Comparison of ENCODE assay signal across 1 cellular context in the genomic region with DNA sequence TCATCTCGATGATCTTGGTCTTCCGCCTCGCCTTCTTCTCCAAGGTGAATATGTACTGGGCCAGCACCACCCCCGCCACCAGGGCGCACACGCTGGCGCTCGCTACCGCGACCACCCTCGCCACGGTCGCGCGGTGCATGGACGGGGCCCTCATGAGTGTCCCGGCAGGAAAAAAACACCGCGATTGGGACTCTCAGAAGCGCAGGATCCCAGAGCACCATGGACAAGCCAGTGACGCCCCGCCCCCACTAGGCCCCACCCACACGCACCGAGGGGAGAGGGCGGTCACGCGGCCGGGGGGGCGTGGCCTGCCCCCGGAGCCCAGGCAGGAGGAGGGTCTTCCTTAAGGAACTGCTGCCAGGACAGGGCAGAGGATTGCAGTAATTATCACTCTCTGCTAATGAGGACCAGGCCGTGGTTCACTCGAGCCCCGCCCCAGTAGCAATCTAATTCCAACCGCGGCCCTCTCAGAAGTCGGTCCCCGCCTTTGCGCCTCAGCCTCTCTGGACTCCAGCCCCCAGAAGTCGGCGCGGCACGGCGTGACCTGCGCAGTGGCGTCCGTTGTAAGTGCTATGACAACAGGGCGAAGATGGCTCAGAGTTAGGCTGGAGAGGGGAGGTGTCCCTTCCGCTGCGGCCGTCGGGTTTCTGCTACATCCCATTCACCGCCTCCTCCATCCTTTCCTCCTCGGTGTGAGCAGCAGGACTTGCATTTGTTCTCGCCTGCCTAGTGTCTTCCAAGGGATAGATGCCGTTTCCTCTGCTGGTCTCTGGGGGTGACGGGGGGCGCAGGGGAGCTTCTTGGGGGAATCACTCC.
TF ChIP-seq lines count a peak whose summit lies in the region.

BBS9 (plus strand) TSS at position 575 of the 816 bp plus-strand sequence. CDS start 16,689 bp downstream, outside the sequence.

TF ChIP-seq in K562, 482 proteins besides CTCF, POLR2A, EP300 and RAD21 (continued from another document and continues in another):
- TF ChIP-seq MAZ (CRISPR knock-in tag; conservative IDR thresholded peaks at IDR 0.05 in 1 of 2, IDR thresholded peaks at IDR 0.05 in 1 of 2) (peak; percentile 73 to 79), U2AF2 (optimal IDR thresholded peaks at IDR 0.05; ENCODE audit: low read depth, low read length) (no peak), KLF1 (tag; IDR thresholded peaks at IDR 0.05) (no peak; the same call in 1 of the 2 replicates), ZNF224 (CRISPR knock-in tag; IDR thresholded peaks at IDR 0.05) (no peak), ZFP30 (CRISPR knock-in tag; IDR thresholded peaks at IDR 0.05; ENCODE audit: borderline replicate concordance) (no peak), RBM25 (IDR thresholded peaks at IDR 0.05; ENCODE audit: low read depth, low read length, severe bottlenecking) (no peak), ZNF143 (CRISPR knock-in tag; IDR thresholded peaks at IDR 0.05) (peak; percentile 88), ZNF584 (CRISPR knock-in tag; IDR thresholded peaks at IDR 0.05; ENCODE audit: low read depth) (no peak), TCF7 (IDR thresholded peaks at IDR 0.05; ENCODE audit: borderline replicate concordance) (0 out of 2 replicates have a peak, but pooled peaks have one; percentile 36), ZNF444 (CRISPR knock-in tag; IDR thresholded peaks at IDR 0.05) (no peak), ZNF76 (CRISPR knock-in tag; IDR thresholded peaks at IDR 0.05; ENCODE audit: borderline replicate concordance) (no peak), ZNF253 (CRISPR knock-in tag; conservative IDR thresholded peaks at IDR 0.05) (no peak), POLR2G (IDR thresholded peaks at IDR 0.05; ENCODE audit: low read depth, low read length) (peak; percentile 84), ZNF133 (CRISPR knock-in tag; IDR thresholded peaks at IDR 0.05) (no peak), ELK3 (CRISPR knock-in tag; IDR thresholded peaks at IDR 0.05) (no peak), DIDO1 (tag; IDR thresholded peaks at IDR 0.05; ENCODE audit: low read depth) (no peak), FOXJ3 (CRISPR knock-in tag; IDR thresholded peaks at IDR 0.05) (no peak), NCOA6 (IDR thresholded peaks at IDR 0.05) (peak; percentile 92), SRSF3 (IDR thresholded peaks at IDR 0.05; ENCODE audit: insufficient read depth, low read length) (no peak), ZNF449 (CRISPR knock-in tag; IDR thresholded peaks at IDR 0.05) (no peak), SMAD4 (CRISPR knock-in tag; conservative IDR thresholded peaks at IDR 0.05) (no peak), SMARCA4 (IDR thresholded peaks at IDR 0.05) (0 out of 2 replicates have a peak, but pooled peaks have one; percentile 43), MYNN (IDR thresholded peaks at IDR 0.05) (no peak), MYNN (CRISPR knock-in tag; IDR thresholded peaks at IDR 0.05) (no peak), ZNF717 (CRISPR knock-in tag; IDR thresholded peaks at IDR 0.05) (no peak), ZNF239 (CRISPR knock-in tag; IDR thresholded peaks at IDR 0.05) (no peak), HEY1 (CRISPR knock-in tag; IDR thresholded peaks at IDR 0.05; ENCODE audit: borderline replicate concordance) (no peak), HDAC3 (IDR thresholded peaks at IDR 0.05; ENCODE audit: borderline replicate concordance, partially characterized antibody) (no peak), CREBBP (IDR thresholded peaks at IDR 0.05; ENCODE audit: low read depth, low read length) (no peak), ZC3H4 (CRISPR knock-in tag; IDR thresholded peaks at IDR 0.05; ENCODE audit: borderline replicate concordance) (no peak), ZBTB12 (CRISPR knock-in tag; IDR thresholded peaks at IDR 0.05) (no peak), XRCC3 (IDR thresholded peaks at IDR 0.05) (no peak), HMG20B (CRISPR knock-in tag; IDR thresholded peaks at IDR 0.05) (no peak), CEBPB (tag; IDR thresholded peaks at IDR 0.05) (no peak), CAMTA2 (CRISPR knock-in tag; conservative IDR thresholded peaks at IDR 0.05) (no peak), NONO (IDR thresholded peaks at IDR 0.05; ENCODE audit: low read depth in 2 of 2, low read length in 1 of 2) (0 out of 4 replicates have a peak, but pooled peaks of 1 of the 2 experiments have one; percentile 21)
- TF ChIP-seq, protein P1, sequence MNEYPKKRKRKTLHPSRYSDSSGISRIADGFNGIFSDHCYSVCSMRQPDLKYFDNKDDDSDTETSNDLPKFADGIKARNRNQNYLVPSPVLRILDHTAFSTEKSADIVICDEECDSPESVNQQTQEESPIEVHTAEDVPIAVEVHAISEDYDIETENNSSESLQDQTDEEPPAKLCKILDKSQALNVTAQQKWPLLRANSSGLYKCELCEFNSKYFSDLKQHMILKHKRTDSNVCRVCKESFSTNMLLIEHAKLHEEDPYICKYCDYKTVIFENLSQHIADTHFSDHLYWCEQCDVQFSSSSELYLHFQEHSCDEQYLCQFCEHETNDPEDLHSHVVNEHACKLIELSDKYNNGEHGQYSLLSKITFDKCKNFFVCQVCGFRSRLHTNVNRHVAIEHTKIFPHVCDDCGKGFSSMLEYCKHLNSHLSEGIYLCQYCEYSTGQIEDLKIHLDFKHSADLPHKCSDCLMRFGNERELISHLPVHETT (CRISPR knock-in tag; conservative IDR thresholded peaks at IDR 0.05 in 1 of 2, IDR thresholded peaks at IDR 0.05 in 1 of 2), result peak in 1 of 2 experiments; percentile 76; a peak in 2 of 4 replicates
- TF ChIP-seq, protein P2, sequence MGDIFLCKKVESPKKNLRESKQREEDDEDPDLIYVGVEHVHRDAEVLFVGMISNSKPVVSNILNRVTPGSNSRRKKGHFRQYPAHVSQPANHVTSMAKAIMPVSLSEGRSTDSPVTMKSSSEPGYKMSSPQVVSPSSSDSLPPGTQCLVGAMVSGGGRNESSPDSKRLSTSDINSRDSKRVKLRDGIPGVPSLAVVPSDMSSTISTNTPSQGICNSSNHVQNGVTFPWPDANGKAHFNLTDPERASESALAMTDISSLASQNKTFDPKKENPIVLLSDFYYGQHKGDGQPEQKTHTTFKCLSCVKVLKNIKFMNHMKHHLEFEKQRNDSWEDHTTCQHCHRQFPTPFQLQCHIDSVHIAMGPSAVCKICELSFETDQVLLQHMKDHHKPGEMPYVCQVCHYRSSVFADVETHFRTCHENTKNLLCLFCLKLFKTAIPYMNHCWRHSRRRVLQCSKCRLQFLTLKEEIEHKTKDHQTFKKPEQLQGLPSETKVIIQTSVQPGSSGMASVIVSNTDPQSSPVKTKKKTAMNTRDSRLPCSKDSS (IDR thresholded peaks at IDR 0.05; ENCODE audit: low read depth, partially characterized antibody), result no peak
- TF ChIP-seq, protein P3, sequence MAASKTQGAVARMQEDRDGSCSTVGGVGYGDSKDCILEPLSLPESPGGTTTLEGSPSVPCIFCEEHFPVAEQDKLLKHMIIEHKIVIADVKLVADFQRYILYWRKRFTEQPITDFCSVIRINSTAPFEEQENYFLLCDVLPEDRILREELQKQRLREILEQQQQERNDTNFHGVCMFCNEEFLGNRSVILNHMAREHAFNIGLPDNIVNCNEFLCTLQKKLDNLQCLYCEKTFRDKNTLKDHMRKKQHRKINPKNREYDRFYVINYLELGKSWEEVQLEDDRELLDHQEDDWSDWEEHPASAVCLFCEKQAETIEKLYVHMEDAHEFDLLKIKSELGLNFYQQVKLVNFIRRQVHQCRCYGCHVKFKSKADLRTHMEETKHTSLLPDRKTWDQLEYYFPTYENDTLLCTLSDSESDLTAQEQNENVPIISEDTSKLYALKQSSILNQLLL (CRISPR knock-in tag; IDR thresholded peaks at IDR 0.05; ENCODE audit: borderline replicate concordance), result no peak
- TF ChIP-seq, protein P4, sequence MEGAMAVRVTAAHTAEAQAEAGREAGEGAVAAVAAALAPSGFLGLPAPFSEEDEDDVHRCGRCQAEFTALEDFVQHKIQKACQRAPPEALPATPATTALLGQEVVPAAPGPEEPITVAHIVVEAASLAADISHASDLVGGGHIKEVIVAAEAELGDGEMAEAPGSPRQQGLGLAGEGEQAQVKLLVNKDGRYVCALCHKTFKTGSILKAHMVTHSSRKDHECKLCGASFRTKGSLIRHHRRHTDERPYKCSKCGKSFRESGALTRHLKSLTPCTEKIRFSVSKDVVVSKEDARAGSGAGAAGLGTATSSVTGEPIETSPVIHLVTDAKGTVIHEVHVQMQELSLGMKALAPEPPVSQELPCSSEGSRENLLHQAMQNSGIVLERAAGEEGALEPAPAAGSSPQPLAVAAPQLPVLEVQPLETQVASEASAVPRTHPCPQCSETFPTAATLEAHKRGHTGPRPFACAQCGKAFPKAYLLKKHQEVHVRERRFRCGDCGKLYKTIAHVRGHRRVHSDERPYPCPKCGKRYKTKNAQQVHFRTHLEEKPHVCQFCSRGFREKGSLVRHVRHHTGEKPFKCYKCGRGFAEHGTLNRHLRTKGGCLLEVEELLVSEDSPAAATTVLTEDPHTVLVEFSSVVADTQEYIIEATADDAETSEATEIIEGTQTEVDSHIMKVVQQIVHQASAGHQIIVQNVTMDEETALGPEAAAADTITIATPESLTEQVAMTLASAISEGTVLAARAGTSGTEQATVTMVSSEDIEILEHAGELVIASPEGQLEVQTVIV (CRISPR knock-in tag; IDR thresholded peaks at IDR 0.05; ENCODE audit: borderline replicate concordance), result no peak
- TF ChIP-seq, protein P5, sequence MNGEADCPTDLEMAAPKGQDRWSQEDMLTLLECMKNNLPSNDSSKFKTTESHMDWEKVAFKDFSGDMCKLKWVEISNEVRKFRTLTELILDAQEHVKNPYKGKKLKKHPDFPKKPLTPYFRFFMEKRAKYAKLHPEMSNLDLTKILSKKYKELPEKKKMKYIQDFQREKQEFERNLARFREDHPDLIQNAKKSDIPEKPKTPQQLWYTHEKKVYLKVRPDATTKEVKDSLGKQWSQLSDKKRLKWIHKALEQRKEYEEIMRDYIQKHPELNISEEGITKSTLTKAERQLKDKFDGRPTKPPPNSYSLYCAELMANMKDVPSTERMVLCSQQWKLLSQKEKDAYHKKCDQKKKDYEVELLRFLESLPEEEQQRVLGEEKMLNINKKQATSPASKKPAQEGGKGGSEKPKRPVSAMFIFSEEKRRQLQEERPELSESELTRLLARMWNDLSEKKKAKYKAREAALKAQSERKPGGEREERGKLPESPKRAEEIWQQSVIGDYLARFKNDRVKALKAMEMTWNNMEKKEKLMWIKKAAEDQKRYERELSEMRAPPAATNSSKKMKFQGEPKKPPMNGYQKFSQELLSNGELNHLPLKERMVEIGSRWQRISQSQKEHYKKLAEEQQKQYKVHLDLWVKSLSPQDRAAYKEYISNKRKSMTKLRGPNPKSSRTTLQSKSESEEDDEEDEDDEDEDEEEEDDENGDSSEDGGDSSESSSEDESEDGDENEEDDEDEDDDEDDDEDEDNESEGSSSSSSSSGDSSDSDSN (IDR thresholded peaks at IDR 0.05; ENCODE audit: borderline replicate concordance in 1 of 2, low read depth in 2 of 2, low read length in 2 of 2), result no peak
- TF ChIP-seq, protein P6, sequence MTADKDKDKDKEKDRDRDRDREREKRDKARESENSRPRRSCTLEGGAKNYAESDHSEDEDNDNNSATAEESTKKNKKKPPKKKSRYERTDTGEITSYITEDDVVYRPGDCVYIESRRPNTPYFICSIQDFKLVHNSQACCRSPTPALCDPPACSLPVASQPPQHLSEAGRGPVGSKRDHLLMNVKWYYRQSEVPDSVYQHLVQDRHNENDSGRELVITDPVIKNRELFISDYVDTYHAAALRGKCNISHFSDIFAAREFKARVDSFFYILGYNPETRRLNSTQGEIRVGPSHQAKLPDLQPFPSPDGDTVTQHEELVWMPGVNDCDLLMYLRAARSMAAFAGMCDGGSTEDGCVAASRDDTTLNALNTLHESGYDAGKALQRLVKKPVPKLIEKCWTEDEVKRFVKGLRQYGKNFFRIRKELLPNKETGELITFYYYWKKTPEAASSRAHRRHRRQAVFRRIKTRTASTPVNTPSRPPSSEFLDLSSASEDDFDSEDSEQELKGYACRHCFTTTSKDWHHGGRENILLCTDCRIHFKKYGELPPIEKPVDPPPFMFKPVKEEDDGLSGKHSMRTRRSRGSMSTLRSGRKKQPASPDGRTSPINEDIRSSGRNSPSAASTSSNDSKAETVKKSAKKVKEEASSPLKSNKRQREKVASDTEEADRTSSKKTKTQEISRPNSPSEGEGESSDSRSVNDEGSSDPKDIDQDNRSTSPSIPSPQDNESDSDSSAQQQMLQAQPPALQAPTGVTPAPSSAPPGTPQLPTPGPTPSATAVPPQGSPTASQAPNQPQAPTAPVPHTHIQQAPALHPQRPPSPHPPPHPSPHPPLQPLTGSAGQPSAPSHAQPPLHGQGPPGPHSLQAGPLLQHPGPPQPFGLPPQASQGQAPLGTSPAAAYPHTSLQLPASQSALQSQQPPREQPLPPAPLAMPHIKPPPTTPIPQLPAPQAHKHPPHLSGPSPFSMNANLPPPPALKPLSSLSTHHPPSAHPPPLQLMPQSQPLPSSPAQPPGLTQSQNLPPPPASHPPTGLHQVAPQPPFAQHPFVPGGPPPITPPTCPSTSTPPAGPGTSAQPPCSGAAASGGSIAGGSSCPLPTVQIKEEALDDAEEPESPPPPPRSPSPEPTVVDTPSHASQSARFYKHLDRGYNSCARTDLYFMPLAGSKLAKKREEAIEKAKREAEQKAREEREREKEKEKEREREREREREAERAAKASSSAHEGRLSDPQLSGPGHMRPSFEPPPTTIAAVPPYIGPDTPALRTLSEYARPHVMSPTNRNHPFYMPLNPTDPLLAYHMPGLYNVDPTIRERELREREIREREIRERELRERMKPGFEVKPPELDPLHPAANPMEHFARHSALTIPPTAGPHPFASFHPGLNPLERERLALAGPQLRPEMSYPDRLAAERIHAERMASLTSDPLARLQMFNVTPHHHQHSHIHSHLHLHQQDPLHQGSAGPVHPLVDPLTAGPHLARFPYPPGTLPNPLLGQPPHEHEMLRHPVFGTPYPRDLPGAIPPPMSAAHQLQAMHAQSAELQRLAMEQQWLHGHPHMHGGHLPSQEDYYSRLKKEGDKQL (CRISPR knock-in tag; IDR thresholded peaks at IDR 0.05; ENCODE audit: borderline replicate concordance), result no peak
